In the genomic region with DNA sequence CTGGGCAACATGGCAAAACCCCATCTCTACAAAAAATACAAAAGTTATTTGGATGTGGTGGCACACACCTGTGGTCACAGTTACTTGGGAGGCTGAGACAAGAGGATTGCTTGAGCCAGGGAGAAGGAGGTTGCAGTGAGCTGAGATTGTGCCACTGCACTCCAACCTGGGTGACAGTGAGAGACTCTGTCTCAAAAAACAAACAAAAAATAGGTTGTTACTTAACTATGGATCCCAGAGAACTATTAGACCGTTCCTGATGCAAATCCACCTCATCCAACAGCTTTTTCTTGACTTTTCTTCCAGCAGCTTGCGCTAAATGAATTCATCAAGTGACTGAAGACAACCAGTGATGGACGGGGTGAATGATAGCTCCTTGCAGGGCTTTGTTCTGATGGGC, we compare ENCODE assay signal across 32 cellular contexts. TPM values are rescaled to one million over a fixed set of nuclear protein-coding genes. Genes with fewer than 3 reads are reported as not detected.
"Had no signal": no experiment of that assay in that cellular context is flagged by ENCODE, and none has a peak within 500 bp of the region (broad histone marks: within the 10 kb centered on the region; RNA-seq: fewer than 3 reads in every experiment).

A gene (plus strand): TSS at position 301 of the 400 bp plus-strand sequence. CDS start 52 bp downstream, at position 353.

- DNase-seq: naive B cell; naive thymus-derived CD8-positive, alpha-beta T cell; nephron progenitor cell; occipital lobe; ovary; posterior cingulate gyrus; psoas muscle; right cardiac atrium; right lobe of liver; sigmoid colon; small intestine; stimulated activated CD4-positive, alpha-beta T cell treated with anti-CD3 and anti-CD28 coated beads, Interleukin-15, amount 100 ng/mL, for 24 hours; stimulated activated CD4-positive, alpha-beta T cell treated with anti-CD3 and anti-CD28 coated beads, Interleukin-2, amount 100 ng/mL, for 24 hours; stimulated activated CD4-positive, alpha-beta T cell treated with anti-CD3 and anti-CD28 coated beads, Interleukin-2, amount 100 ng/mL, for 48 hours; stimulated activated CD4-positive, alpha-beta T cell treated with anti-CD3 and anti-CD28 coated beads, Interleukin-4, amount 100 ng/mL, for 24 hours; stimulated activated naive B cell treated with anti-CD40 and anti-IgM and Interleukin-4, amounts not matched to agents 10 μg/mL and 1 μg/mL and 100 μg/mL, for 72 hours; stimulated activated naive CD8-positive, alpha-beta T cell treated with anti-CD3 and anti-CD28 coated beads, Interleukin-15, amount 100 ng/mL, for 72 hours; stimulated activated naive CD8-positive, alpha-beta T cell treated with anti-CD3 and anti-CD28 coated beads, Interleukin-15, Interleukin-2, amounts not matched to agents 100 U/mL and 50 U/mL, for 24 hours; substantia nigra; testis; tibial artery; transverse colon; uterus had no signal

- H3K27me3 ChIP-seq: ovary, right lobe of liver, sigmoid colon, suprapubic skin, testis, tibial artery, upper lobe of left lung, uterus had no signal

- H3K27ac ChIP-seq: neural progenitor cell, ovary, parathyroid adenoma, psoas muscle, right lobe of liver, sigmoid colon, suprapubic skin, testis, tibial artery, transverse colon, upper lobe of left lung, uterus had no signal

- H3K4me3 Mint-ChIP-seq: naive thymus-derived CD8-positive, alpha-beta T cell; natural killer cell treated with Interleukin-12 subunit alpha and Interleukin-12 subunit beta and Interleukin-15 and Interleukin-18, amount 100 ng/mL, for 72 hours; nephron progenitor cell; neural progenitor cell; stimulated activated effector memory CD8-positive, alpha-beta T cell treated with anti-CD3 and anti-CD28 coated beads, Interleukin-12 subunit alpha, Interleukin-12 subunit beta, amount 100 ng/mL, for 72 hours; stimulated activated naive B cell treated with anti-CD40 and anti-IgM and Interleukin-4, amounts not matched to agents 10 μg/mL and 1 μg/mL and 100 μg/mL, for 72 hours; stimulated activated naive CD8-positive, alpha-beta T cell treated with anti-CD3 and anti-CD28 coated beads, Interleukin-15, amount 100 ng/mL, for 72 hours had no signal

- H3K4me1 Mint-ChIP-seq: nephron progenitor cell; neural progenitor cell; stimulated activated naive CD8-positive, alpha-beta T cell treated with anti-CD3 and anti-CD28 coated beads, Interleukin-15, amount 100 ng/mL, for 72 hours had no signal

- H3K27ac Mint-ChIP-seq: natural killer cell treated with Interleukin-12 subunit alpha and Interleukin-12 subunit beta and Interleukin-15 and Interleukin-18, amount 100 ng/mL, for 72 hours; nephron progenitor cell; neural progenitor cell; progenitor cell of endocrine pancreas; stimulated activated effector memory CD8-positive, alpha-beta T cell treated with anti-CD3 and anti-CD28 coated beads, Interleukin-12 subunit alpha, Interleukin-12 subunit beta, amount 100 ng/mL, for 72 hours; stimulated activated naive B cell treated with anti-CD40 and anti-IgM and Interleukin-4, amounts not matched to agents 10 μg/mL and 1 μg/mL and 100 μg/mL, for 72 hours had no signal

- H3K4me1 ChIP-seq: neural progenitor cell, parathyroid adenoma, psoas muscle, right lobe of liver, sigmoid colon, suprapubic skin, testis, tibial artery, transverse colon, upper lobe of left lung, uterus had no signal

- H2AFZ ChIP-seq: neural progenitor cell, parathyroid adenoma had no signal

- H3K9ac ChIP-seq: neural progenitor cell, parathyroid adenoma had no signal

- H3K4me3 ChIP-seq: neural progenitor cell, ovary, psoas muscle, right lobe of liver, sigmoid colon, suprapubic skin, testis, tibial artery, transverse colon, upper lobe of left lung, uterus had no signal

- H3K9me3 ChIP-seq: ovary, right lobe of liver, sigmoid colon, suprapubic skin, testis, tibial artery, transverse colon, upper lobe of left lung, uterus had no signal

- ATAC-seq: naive thymus-derived CD8-positive, alpha-beta T cell; natural killer cell treated with Interleukin-12 subunit alpha and Interleukin-12 subunit beta and Interleukin-15 and Interleukin-18, amount 100 ng/mL, for 72 hours; psoas muscle; right cardiac atrium; right lobe of liver; stimulated activated effector memory CD8-positive, alpha-beta T cell treated with anti-CD3 and anti-CD28 coated beads, Interleukin-12 subunit alpha, Interleukin-12 subunit beta, amount 100 ng/mL, for 72 hours; stimulated activated naive B cell treated with anti-CD40 and anti-IgM and Interleukin-4, amounts not matched to agents 10 μg/mL and 1 μg/mL and 100 μg/mL, for 72 hours; stimulated activated naive CD8-positive, alpha-beta T cell treated with anti-CD3 and anti-CD28 coated beads, Interleukin-15, amount 100 ng/mL, for 72 hours; stimulated activated naive CD8-positive, alpha-beta T cell treated with anti-CD3 and anti-CD28 coated beads, Interleukin-15, Interleukin-2, amounts not matched to agents 100 U/mL and 50 U/mL, for 24 hours had no signal

- H3K36me3 ChIP-seq: neural progenitor cell, ovary, right lobe of liver, sigmoid colon, suprapubic skin, tibial artery, transverse colon, upper lobe of left lung, uterus had no signal

- H3K36me3 Mint-ChIP-seq: neural progenitor cell; stimulated activated effector memory CD8-positive, alpha-beta T cell treated with anti-CD3 and anti-CD28 coated beads, Interleukin-12 subunit alpha, Interleukin-12 subunit beta, amount 100 ng/mL, for 72 hours had no signal

- H3K4me2 ChIP-seq: neural progenitor cell had no signal

RNA-seq across cellular contexts. Expression of the gene that starts here (rescaled TPM):
- total RNA-seq: naive thymus-derived CD8-positive, alpha-beta T cell; natural killer cell treated with Interleukin-12 subunit alpha and Interleukin-12 subunit beta and Interleukin-15 and Interleukin-18, amount 100 ng/mL, for 72 hours; osteoblast; psoas muscle; skeletal muscle tissue; transverse colon had no signal
- polyA plus RNA-seq: psoas muscle, right cardiac atrium had no signal
